ENCODE assay signal across 8 cellular contexts in the genomic region with DNA sequence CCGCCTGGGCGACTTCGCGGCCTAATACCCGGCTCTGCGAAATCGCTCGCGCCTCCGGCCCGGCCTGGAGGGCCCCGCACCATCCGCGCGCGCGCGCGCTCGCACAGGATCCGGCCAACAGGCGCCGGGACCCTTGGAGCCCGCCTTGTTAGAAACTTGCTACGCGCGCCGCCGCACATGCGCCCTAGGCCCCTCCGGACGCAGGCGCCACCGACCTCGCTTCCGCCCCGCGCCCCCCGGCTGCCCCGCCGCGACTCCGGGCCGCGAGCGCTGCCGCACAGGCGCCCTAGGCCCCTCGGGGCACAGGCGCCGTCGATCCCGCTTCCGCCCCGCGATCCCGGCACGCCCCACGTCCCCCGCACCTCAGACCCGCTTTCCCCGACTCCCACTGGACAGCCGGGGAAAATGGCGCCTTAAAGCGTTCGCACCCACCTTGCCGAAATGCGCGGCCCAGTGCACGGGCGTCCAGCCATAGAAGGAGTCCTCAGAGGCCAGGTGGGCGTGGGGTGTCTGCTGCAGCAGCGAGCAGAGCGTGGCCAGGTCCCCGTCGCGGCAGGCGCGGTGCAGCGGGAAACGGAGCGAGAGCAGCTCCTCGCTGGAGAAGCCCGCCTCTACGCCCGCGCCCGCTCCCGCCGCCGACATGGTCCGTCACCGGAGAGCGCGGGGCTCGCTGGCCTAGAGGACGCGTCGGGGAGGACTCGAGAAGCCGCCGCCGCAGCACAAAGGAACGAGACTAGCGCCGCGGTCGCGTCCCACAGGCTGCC. TPM values are rescaled to one million over a fixed set of nuclear protein-coding genes. Genes with fewer than 3 reads are reported as not detected.
A peak's percentile ranks its signal among the peaks of the same experiment; 100 is the strongest.
DNase-seq lines count a peak whose midpoint lies in the region; ATAC-seq and TF ChIP-seq lines count a peak whose summit lies in the region.

No MANE protein-coding gene starts in this region.

- H3K9me3 Mint-ChIP-seq in naive thymus-derived CD4-positive, alpha-beta T cell = no peaks in the 10 kb centered on the region
- H3K9me3 Mint-ChIP-seq in stimulated activated memory B cell treated with anti-CD40 and anti-IgM and Interleukin-4, amounts not matched to agents 10 μg/mL and 1 μg/mL and 100 μg/mL, for 72 hours = no peaks in the 10 kb centered on the region

- H3K4me3 ChIP-seq in PC-9 = peak overlapping the region; percentile 77
- H3K4me3 ChIP-seq in naive thymus-derived CD4-positive, alpha-beta T cell (ENCODE audit: low read length) = peak overlapping the region; percentile 82

- H3K36me3 Mint-ChIP-seq in naive thymus-derived CD4-positive, alpha-beta T cell = peaks cover 0 to 16% (median 10%) of the 10 kb centered on the region in 5 donors
- H3K36me3 Mint-ChIP-seq in stimulated activated memory B cell treated with anti-CD40 and anti-IgM and Interleukin-4, amounts not matched to agents 10 μg/mL and 1 μg/mL and 100 μg/mL, for 72 hours = peaks cover 3% of the 10 kb centered on the region

- peaks cover 20% of the 10 kb centered on the region for H3K36me3 ChIP-seq in PC-9 (ENCODE audit: low read depth)
- H3K36me3 ChIP-seq in naive thymus-derived CD4-positive, alpha-beta T cell (ENCODE audit: control insufficient read depth in 2 of 3, insufficient read depth in 3 of 3, low read length in 3 of 3) = peaks cover 0 to 16% (median 12%) of the 10 kb centered on the region in 3 experiments

- H3K4me2 ChIP-seq in PC-9 = peak overlapping the region; percentile 80

- in situ Hi-C loops in Caki2 (cut with HindIII; ENCODE audit: low pct_unique_long_range_greater_than_20kb, low sequenced_read_pairs) = no loop called here

- intact Hi-C loops in PC-9 (cut with micrococcal nuclease; ENCODE audit: unreplicated experiment) = loop anchor here (1.0 to 10.0 kb wide), 8 partner anchors 44 to 470 kb away; a partner anchor contains a TSS
- intact Hi-C loops in naive thymus-derived CD4-positive, alpha-beta T cell (cut with micrococcal nuclease) = loop anchor here (1.0 to 10.0 kb wide), 14 partner anchors 11 to 1778 kb away; a partner anchor contains a TSS

- peak; percentile 68 for DNase-seq in Caki2 (ENCODE audit: low read depth)
- DNase-seq in PC-9 = peak; percentile 38 to 57
- DNase-seq in activated T-cell treated with anti-CD3 and anti-CD28 coated beads, Interleukin-2, amount 50 U/mL, for 48 hours = peak; percentile 83 to 88
- peak; percentile 71 for DNase-seq in fibroblast of gingiva (ENCODE audit: low read depth)
- DNase-seq in naive thymus-derived CD4-positive, alpha-beta T cell = peak; percentile 50 to 79 (median 69)

- H3K4me1 Mint-ChIP-seq in naive thymus-derived CD4-positive, alpha-beta T cell = peaks cover 32 to 65% (median 52%) of the 10 kb centered on the region in 7 donors
- H3K4me1 Mint-ChIP-seq in stimulated activated memory B cell treated with anti-CD40 and anti-IgM and Interleukin-4, amounts not matched to agents 10 μg/mL and 1 μg/mL and 100 μg/mL, for 72 hours = peaks cover 66% of the 10 kb centered on the region

- peak overlapping the region; percentile 45 to 94 (median 89) for H3K27ac Mint-ChIP-seq in naive thymus-derived CD4-positive, alpha-beta T cell
- H3K27ac Mint-ChIP-seq in stimulated activated memory B cell treated with anti-CD40 and anti-IgM and Interleukin-4, amounts not matched to agents 10 μg/mL and 1 μg/mL and 100 μg/mL, for 72 hours = peak overlapping the region; percentile 96

- H3K4me1 ChIP-seq in PC-9 (replicated peaks; ENCODE audit: insufficient read depth) = peaks cover 42% of the 10 kb centered on the region
- peaks cover 22 to 23% of the 10 kb centered on the region in 2 donors for H3K4me1 ChIP-seq in naive thymus-derived CD4-positive, alpha-beta T cell (ENCODE audit: control insufficient read depth in 2 of 2, insufficient read depth in 2 of 2, low read length in 2 of 2)

- H3K27me3 ChIP-seq in PC-9 (ENCODE audit: insufficient read depth, low read depth) = no peaks in the 10 kb centered on the region
- no peaks in the 10 kb centered on the region for H3K27me3 ChIP-seq in naive thymus-derived CD4-positive, alpha-beta T cell (ENCODE audit: control insufficient read depth in 2 of 2, insufficient read depth in 2 of 2, low read length in 2 of 2)

- H3K9me2 ChIP-seq in PC-9 (ENCODE audit: insufficient read depth) = no peaks in the 10 kb centered on the region

- peak overlapping the region; percentile 89 for H3K27ac ChIP-seq in PC-9
- peak overlapping the region; percentile 89 for H3K27ac ChIP-seq in naive thymus-derived CD4-positive, alpha-beta T cell (ENCODE audit: low read depth, low read length)

- peak overlapping the region; percentile 95 for H2AFZ ChIP-seq in PC-9

- CTCF ChIA-PET in PC-9 (lab: Charles Lee) = interaction anchor here (0.7 kb wide), 1 partner anchor 466 kb away, joined by 5 read pairs; no protein-coding TSS in a partner anchor
- CTCF ChIA-PET in naive thymus-derived CD4-positive, alpha-beta T cell (lab: Charles Lee) = interaction anchor here (0.6 to 1.1 kb wide), 2 partner anchors 231 to 298 kb away, joined by 3 read pairs; no protein-coding TSS in a partner anchor

- H3K9me3 ChIP-seq in PC-9 (ENCODE audit: insufficient read depth, low read depth) = no peaks in the 10 kb centered on the region
- H3K9me3 ChIP-seq in naive thymus-derived CD4-positive, alpha-beta T cell (ENCODE audit: control insufficient read depth in 2 of 3, low read length in 3 of 3) = no peaks in the 10 kb centered on the region

- ATAC-seq in GM19452 (IDR thresholded peaks at IDR 0.05; ENCODE audit: unreplicated experiment) = peak; percentile 35
- peak; percentile 22 for ATAC-seq in HG03565 (IDR thresholded peaks at IDR 0.05; ENCODE audit: unreplicated experiment)
- ATAC-seq in naive thymus-derived CD4-positive, alpha-beta T cell = peak; percentile 17
- peak; percentile 58 for ATAC-seq in stimulated activated memory B cell treated with anti-CD40 and anti-IgM and Interleukin-4, amounts not matched to agents 10 μg/mL and 1 μg/mL and 100 μg/mL, for 72 hours

- BruUV-seq in PC-9 (replicated peaks; lab: Mats Ljungman, UMichigan) = no TSS peak

- H3K79me2 ChIP-seq in PC-9 (ENCODE audit: low read depth) = peaks cover 53% of the 10 kb centered on the region

- peaks cover 18% of the 10 kb centered on the region; the same call in 1 of the 2 replicates for H3F3A ChIP-seq in PC-9 (ENCODE audit: insufficient read depth, low read depth)

- H3K27me3 Mint-ChIP-seq in naive thymus-derived CD4-positive, alpha-beta T cell = no peaks in the 10 kb centered on the region
- H3K27me3 Mint-ChIP-seq in stimulated activated memory B cell treated with anti-CD40 and anti-IgM and Interleukin-4, amounts not matched to agents 10 μg/mL and 1 μg/mL and 100 μg/mL, for 72 hours = no peaks in the 10 kb centered on the region

- POLR2A ChIA-PET in PC-9 (lab: Charles Lee; ENCODE audit: unreplicated experiment) = interaction anchor here (0.5 to 0.7 kb wide), 4 partner anchors 293 to 1210 kb away, joined by 3 to 14 read pairs (median 5); no protein-coding TSS in a partner anchor
- POLR2A ChIA-PET in naive thymus-derived CD4-positive, alpha-beta T cell (lab: Charles Lee) = interaction anchor here (0.6 to 2.9 kb wide), 10 partner anchors 11 to 296 kb away, joined by 3 to 23 read pairs (median 4); a partner anchor contains a TSS

- H3K4me3 Mint-ChIP-seq in naive thymus-derived CD4-positive, alpha-beta T cell = peak overlapping the region; percentile 87 to 97 (median 90)
- peak overlapping the region; percentile 90 for H3K4me3 Mint-ChIP-seq in stimulated activated memory B cell treated with anti-CD40 and anti-IgM and Interleukin-4, amounts not matched to agents 10 μg/mL and 1 μg/mL and 100 μg/mL, for 72 hours

- peaks cover 39% of the 10 kb centered on the region for H4K20me1 ChIP-seq in PC-9 (ENCODE audit: insufficient read depth)

- TF ChIP-seq CTCF in PC-9 (conservative IDR thresholded peaks at IDR 0.05) = no peak

RNA-seq across cellular contexts. Expression of a gene that starts 0.4 kb away (rescaled TPM):
- 36.1 and 53.3 TPM in 2 replicates for total RNA-seq in Caki2 (2014; rRNA removed; shearing (Covaris generic); ENCODE audit: low replicate concordance)
- 154 and 155 TPM in 2 replicates for total RNA-seq in PC-9 (2021)
- total RNA-seq in naive thymus-derived CD4-positive, alpha-beta T cell = 100 to 1,000 TPM; 129 to 155 (median 132) TPM
- polyA plus RNA-seq in naive thymus-derived CD4-positive, alpha-beta T cell = 10 to 100 TPM; 53.2 to 59.5 TPM

Comparison
In these comparisons a context has a peak if more than half of its experiments do, and no peak if none do; other contexts are left out.
1. Peak in every context shown above with its lines: DNase-seq, ATAC-seq, H3K4me3 ChIP-seq and H3K27ac ChIP-seq.